ENCODE assay signal across 9 cellular contexts in genomic region chr9:89313842-89314241, GRCh38. TPM values are rescaled to one million over a fixed set of nuclear protein-coding genes. Genes with fewer than 3 reads are reported as not detected.
DNase-seq lines count a peak whose midpoint lies in the region; ATAC-seq and TF ChIP-seq lines count a peak whose summit lies in the region.
"Had no signal": no experiment of that assay in that cellular context is flagged by ENCODE, and none has a peak within 500 bp of the region (broad histone marks: within the 10 kb centered on the region; RNA-seq: fewer than 3 reads in every experiment).

No MANE protein-coding gene starts in this region.

- no peak for TF ChIP-seq POLR2A in uterus (IDR thresholded peaks at IDR 0.05)

- peaks cover 59% of the 10 kb centered on the region for H3K36me3 Mint-ChIP-seq in WTC11

- WGBS in iPS DF 6.9 (ENCODE audit: insufficient coverage, insufficient read length), result no CpG with 5 or more reads among the region's 1 CpG

- peaks cover 47% of the 10 kb centered on the region for H3K36me3 ChIP-seq in HUES6 (ENCODE audit: control insufficient read depth, insufficient read depth, low read length)
- peaks cover 7% of the 10 kb centered on the region; the same call in 1 of the 2 replicates for H3K36me3 ChIP-seq in iPS DF 6.9 (ENCODE audit: control insufficient read depth, insufficient read depth, low read length)
- no peaks in the 10 kb centered on the region for H3K36me3 ChIP-seq in left ventricle myocardium inferior
- no peaks in the 10 kb centered on the region for H3K36me3 ChIP-seq in uterus

- H3K27me3 ChIP-seq in HUES6 (ENCODE audit: control insufficient read depth, insufficient read depth, low read length) (no peaks in the 10 kb centered on the region), iPS DF 6.9 (ENCODE audit: control insufficient read depth, insufficient read depth, low read length) (no peaks in the 10 kb centered on the region), left ventricle myocardium inferior (ENCODE audit: low read depth) (no peaks in the 10 kb centered on the region), uterus (no peaks in the 10 kb centered on the region)
- H3K27me3 ChIP-seq: adrenal gland had no signal

- DNase-seq in DMS 273 (lab: John Stamatoyannopoulos, UW; ENCODE audit: unreplicated experiment) (peak; percentile 68), WTC11 (ENCODE audit: low spot score) (no peak), iPS DF 6.9 (ENCODE audit: low read depth, low spot score) (no peak), NCI-H146 treated with DMSO at 0.1 percent for 48 hours (lab: John Stamatoyannopoulos, UW; ENCODE audit: unreplicated experiment) (no peak), Kasumi-1 (lab: John Stamatoyannopoulos, UW) (no peak), left ventricle myocardium inferior (no peak), uterus (no peak)
- DNase-seq: adrenal gland had no signal

- H3K4me3 ChIP-seq in HUES6 (ENCODE audit: low read depth, low read length) (peak overlapping the region; percentile 99), iPS DF 6.9 (ENCODE audit: low read length) (peak overlapping the region; percentile 17; the same call in 1 of the 2 replicates), left ventricle myocardium inferior (no peak overlapping the region), uterus (no peak overlapping the region)

- no peaks in the 10 kb centered on the region; the same call in 1 of the 2 replicates for H3K27me3 Mint-ChIP-seq in WTC11 (ENCODE audit: low read depth)

- H3K9ac ChIP-seq in HUES6 (ENCODE audit: low read length), result peak overlapping the region; percentile 98

- peaks cover 19% of the 10 kb centered on the region; the same call in 1 of the 2 replicates for H3K4me1 ChIP-seq in HUES6 (ENCODE audit: control insufficient read depth, insufficient read depth, low read length)
- no peaks in the 10 kb centered on the region for H3K4me1 ChIP-seq in iPS DF 6.9 (ENCODE audit: control insufficient read depth, insufficient read depth, low read length)
- peaks cover 49% of the 10 kb centered on the region for H3K4me1 ChIP-seq in left ventricle myocardium inferior
- peaks cover 0 to 10% of the 10 kb centered on the region in 2 donors for H3K4me1 ChIP-seq in uterus

- intact Hi-C loops in left ventricle myocardium inferior (cut with micrococcal nuclease) (no loop called here), uterus (cut with DNase I; ENCODE audit: low total_unique reads) (no loop called here)

- H3K9me3 ChIP-seq in HUES6 (ENCODE audit: control insufficient read depth, insufficient read depth, low read depth, low read length) (no peaks in the 10 kb centered on the region), iPS DF 6.9 (ENCODE audit: control insufficient read depth, insufficient read depth, low read length) (no peaks in the 10 kb centered on the region), left ventricle myocardium inferior (replicated peaks) (no peaks in the 10 kb centered on the region), uterus (no peaks in the 10 kb centered on the region)
- H3K9me3 ChIP-seq: adrenal gland had no signal

- no peak for TF ChIP-seq CTCF in WTC11 (IDR thresholded peaks at IDR 0.05)
- no peak for TF ChIP-seq CTCF in left ventricle myocardium inferior (IDR thresholded peaks at IDR 0.05; ENCODE audit: borderline replicate concordance)
- TF ChIP-seq CTCF in uterus (IDR thresholded peaks at IDR 0.05), result no peak

- POLR2A ChIA-PET in WTC11 (lab: Charles Lee), result no interaction called here

- CTCF ChIA-PET in WTC11 (lab: Charles Lee), result no interaction called here

- H3K4me3 Mint-ChIP-seq in WTC11, result peak overlapping the region; percentile 93

- H3K27ac ChIP-seq in HUES6 (ENCODE audit: low read depth, low read length), result no peak overlapping the region
- H3K27ac ChIP-seq in iPS DF 6.9 (ENCODE audit: low read length), result no peak overlapping the region
- no peak overlapping the region for H3K27ac ChIP-seq in left ventricle myocardium inferior (replicated peaks)
- no peak overlapping the region for H3K27ac ChIP-seq in uterus
- H3K27ac ChIP-seq: adrenal gland had no signal

- peak overlapping the region; percentile 90 for H3K27ac Mint-ChIP-seq in WTC11

- ATAC-seq in WTC11, result no peak

- no peaks in the 10 kb centered on the region for H3K9me3 Mint-ChIP-seq in WTC11

- H3K4me1 Mint-ChIP-seq in WTC11, result peaks cover 51% of the 10 kb centered on the region

TF ChIP-seq in WTC11, 78 proteins besides CTCF, POLR2A, EP300 and RAD21 (continues in another document):
- TF ChIP-seq, protein P1, sequence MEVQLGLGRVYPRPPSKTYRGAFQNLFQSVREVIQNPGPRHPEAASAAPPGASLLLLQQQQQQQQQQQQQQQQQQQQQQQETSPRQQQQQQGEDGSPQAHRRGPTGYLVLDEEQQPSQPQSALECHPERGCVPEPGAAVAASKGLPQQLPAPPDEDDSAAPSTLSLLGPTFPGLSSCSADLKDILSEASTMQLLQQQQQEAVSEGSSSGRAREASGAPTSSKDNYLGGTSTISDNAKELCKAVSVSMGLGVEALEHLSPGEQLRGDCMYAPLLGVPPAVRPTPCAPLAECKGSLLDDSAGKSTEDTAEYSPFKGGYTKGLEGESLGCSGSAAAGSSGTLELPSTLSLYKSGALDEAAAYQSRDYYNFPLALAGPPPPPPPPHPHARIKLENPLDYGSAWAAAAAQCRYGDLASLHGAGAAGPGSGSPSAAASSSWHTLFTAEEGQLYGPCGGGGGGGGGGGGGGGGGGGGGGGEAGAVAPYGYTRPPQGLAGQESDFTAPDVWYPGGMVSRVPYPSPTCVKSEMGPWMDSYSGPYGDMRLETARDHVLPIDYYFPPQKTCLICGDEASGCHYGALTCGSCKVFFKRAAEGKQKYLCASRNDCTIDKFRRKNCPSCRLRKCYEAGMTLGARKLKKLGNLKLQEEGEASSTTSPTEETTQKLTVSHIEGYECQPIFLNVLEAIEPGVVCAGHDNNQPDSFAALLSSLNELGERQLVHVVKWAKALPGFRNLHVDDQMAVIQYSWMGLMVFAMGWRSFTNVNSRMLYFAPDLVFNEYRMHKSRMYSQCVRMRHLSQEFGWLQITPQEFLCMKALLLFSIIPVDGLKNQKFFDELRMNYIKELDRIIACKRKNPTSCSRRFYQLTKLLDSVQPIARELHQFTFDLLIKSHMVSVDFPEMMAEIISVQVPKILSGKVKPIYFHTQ (CRISPR knock-in tag; IDR thresholded peaks at IDR 0.05), result no peak
- TF ChIP-seq SMAD3 (CRISPR knock-in tag; IDR thresholded peaks at IDR 0.05; ENCODE audit: borderline replicate concordance), result no peak
- no peak for TF ChIP-seq HMGXB4 (CRISPR knock-in tag; IDR thresholded peaks at IDR 0.05)
- TF ChIP-seq, protein P2, sequence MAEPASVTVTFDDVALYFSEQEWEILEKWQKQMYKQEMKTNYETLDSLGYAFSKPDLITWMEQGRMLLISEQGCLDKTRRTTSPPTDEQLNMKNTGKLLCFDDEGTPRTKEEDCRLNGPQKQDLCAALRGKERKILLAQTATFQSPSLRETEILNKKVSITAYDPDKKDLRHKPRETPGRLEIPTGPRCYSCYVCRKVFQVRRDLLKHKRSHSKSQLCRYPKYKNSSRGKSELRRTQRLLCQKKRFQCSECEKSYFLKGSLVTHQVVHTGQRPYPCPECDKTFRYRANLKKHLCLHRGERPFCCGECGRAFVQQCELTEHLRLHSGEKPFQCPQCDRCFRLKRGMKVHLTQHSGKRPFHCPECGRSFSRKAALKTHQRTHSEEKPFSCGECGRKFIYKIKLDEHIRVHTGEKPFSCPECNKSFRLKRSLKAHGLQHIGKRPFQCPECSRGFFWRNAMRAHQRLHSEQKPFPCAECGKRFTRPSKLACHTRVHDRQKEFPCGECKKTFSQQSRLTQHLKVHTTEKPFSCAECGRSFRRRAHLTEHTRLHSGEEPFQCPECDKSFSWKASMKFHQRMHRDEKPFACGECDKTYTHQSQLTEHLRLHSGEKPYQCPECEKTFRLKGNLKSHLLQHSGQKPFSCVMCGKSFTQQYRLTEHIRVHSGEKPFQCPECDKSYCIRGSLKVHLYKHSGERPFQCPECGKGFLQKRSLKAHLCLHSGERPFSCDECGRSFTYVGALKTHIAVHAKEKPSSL (CRISPR knock-in tag; conservative IDR thresholded peaks at IDR 0.05), result no peak
- TF ChIP-seq KAT7 (CRISPR knock-in tag; IDR thresholded peaks at IDR 0.05; ENCODE audit: borderline replicate concordance), result no peak
- TF ChIP-seq ELF4 (CRISPR knock-in tag; IDR thresholded peaks at IDR 0.05; ENCODE audit: low read depth), result no peak
- no peak for TF ChIP-seq PREB (CRISPR knock-in tag; IDR thresholded peaks at IDR 0.05; ENCODE audit: borderline replicate concordance)
- no peak for TF ChIP-seq ZNF671 (CRISPR knock-in tag; IDR thresholded peaks at IDR 0.05)
- no peak for TF ChIP-seq IRF2 (CRISPR knock-in tag; IDR thresholded peaks at IDR 0.05; ENCODE audit: borderline replicate concordance, low read depth)

RNA-seq across cellular contexts. Expression of gene CKS2, which starts 2.8 kb away (rescaled TPM):
- total RNA-seq in WTC11 (2021), result 299 to 319 TPM (median 313 TPM) in 3 replicates
- 11.6 TPM for total RNA-seq in left ventricle myocardium inferior
- 10 to 100 TPM in 3 of 4 donors, 1 to 10 TPM in 1; 4.2 to 57.0 (median 19.1) TPM for total RNA-seq in uterus

RNA-seq across cellular contexts. Expression of gene SECISBP2, which starts 4.5 kb away (rescaled TPM):
- total RNA-seq in WTC11 (2021) (66.2 to 72.8 TPM (median 66.8 TPM) in 3 replicates), left ventricle myocardium inferior (13.8 TPM), uterus (10 to 100 TPM; 41.8 to 76.0 (median 59.8) TPM)

Comparison
In these comparisons a context has a peak if more than half of its experiments do, and no peak if none do; other contexts are left out.
1. H3K4me3 ChIP-seq: peak in HUES6 (single experiment) and iPS DF 6.9 (single experiment); none in left ventricle myocardium inferior (single experiment) and uterus (0 of 2).